Comparison of ENCODE assay signal across 8 cellular contexts in genomic region chr6:30007132-30007764, GRCh38. TPM values are rescaled to one million over a fixed set of nuclear protein-coding genes. Genes with fewer than 3 reads are reported as not detected.
A peak's percentile ranks its signal among the peaks of the same experiment; 100 is the strongest.
DNase-seq lines count a peak whose midpoint lies in the region; TF ChIP-seq lines count a peak whose summit lies in the region.

No MANE protein-coding gene starts in this region.

- no peak overlapping the region for H3K56ac ChIP-seq in mesendoderm (ENCODE audit: low read length)

- H3K27ac ChIP-seq in AG04450 (ENCODE audit: low read depth, low read length) = no peak overlapping the region
- no peak overlapping the region for H3K27ac ChIP-seq in mesendoderm (ENCODE audit: low read depth, low read length)
- H3K27ac ChIP-seq in testis = no peak overlapping the region

- no peak overlapping the region for H2BK15ac ChIP-seq in mesendoderm (replicated peaks; ENCODE audit: low read depth)

- no peak overlapping the region for H4K5ac ChIP-seq in mesendoderm (ENCODE audit: low read length)

- no peak overlapping the region for H2BK5ac ChIP-seq in mesendoderm (ENCODE audit: low read length)

- no peak for TF ChIP-seq POLR2A in testis (IDR thresholded peaks at IDR 0.05)

- no peaks in the 10 kb centered on the region for H3K79me1 ChIP-seq in mesendoderm (ENCODE audit: low read length)

- intact Hi-C loops in testis (cut with DNase I; ENCODE audit: low total_unique reads) = no loop called here

- H3K23ac ChIP-seq in mesendoderm (ENCODE audit: low read length) = no peak overlapping the region

- H3K36me3 ChIP-seq in NT2/D1 (ENCODE audit: insufficient read depth, insufficient read length, low read length) (no peaks in the 10 kb centered on the region), mesendoderm (ENCODE audit: control insufficient read depth, insufficient read depth, low read length) (no peaks in the 10 kb centered on the region), testis (ENCODE audit: low read depth, missing control alignments) (no peaks in the 10 kb centered on the region)

- H4K8ac ChIP-seq in mesendoderm (ENCODE audit: low read depth, low read length) = no peak overlapping the region

- no peaks in the 10 kb centered on the region for H3K79me2 ChIP-seq in mesendoderm (ENCODE audit: control insufficient read depth, insufficient read depth, low read length)

- no peak overlapping the region for H3K18ac ChIP-seq in mesendoderm (ENCODE audit: low read length)

- H3K4me2 ChIP-seq in mesendoderm (ENCODE audit: low read length) = peak overlapping the region; percentile 64

- no CpG with 5 or more reads among the region's 42 CpGs for WGBS in mesendoderm (ENCODE audit: extremely low coverage, insufficient coverage, low lambda C conversion rate)
- WGBS in testis, 2 donors = 11 to 38% methylated on average over 3 to 42 of the region's 42 CpGs

- H3K4me3 ChIP-seq in AG04450 (ENCODE audit: low read depth, low read length) (peak overlapping the region; percentile 43), NT2/D1 (ENCODE audit: insufficient read length, low read depth) (peak overlapping the region; percentile 51), choroid plexus epithelial cell (ENCODE audit: low read depth, low read length) (peak overlapping the region; percentile 51), mesendoderm (ENCODE audit: low read length) (no peak overlapping the region), testis (peak overlapping the region; percentile 57 to 68)

- H3K4me1 ChIP-seq in NT2/D1 (ENCODE audit: insufficient read depth, insufficient read length) = no peaks in the 10 kb centered on the region
- H3K4me1 ChIP-seq in mesendoderm (ENCODE audit: control insufficient read depth, low read depth, low read length) = no peaks in the 10 kb centered on the region
- peaks cover 11% of the 10 kb centered on the region for H3K4me1 ChIP-seq in testis

- H3K9me3 ChIP-seq in AG04450 (ENCODE audit: control insufficient read depth, insufficient read depth, low read length) (no peaks in the 10 kb centered on the region; the same call in 1 of the 2 replicates), NT2/D1 (ENCODE audit: insufficient read depth, low read length) (no peaks in the 10 kb centered on the region), testis (no peaks in the 10 kb centered on the region)

- DNase-seq in AG04450 (ENCODE audit: low read depth, low spot score) (no peak), NT2/D1 (ENCODE audit: low read depth, low spot score) (no peak), choroid plexus epithelial cell (ENCODE audit: low read depth) (no peak), mesendoderm (peak; percentile 29), testis (no peak), KG1 (lab: John Stamatoyannopoulos, UW) (no peak), C1 segment of cervical spinal cord (lab: John Stamatoyannopoulos, UW) (no peak), NCI-H128 (lab: John Stamatoyannopoulos, UW; ENCODE audit: unreplicated experiment) (no peak)

- H3K27me3 ChIP-seq in AG04450 (ENCODE audit: control insufficient read depth, insufficient read depth, low read length) = peaks cover 41% of the 10 kb centered on the region
- peaks cover 61% of the 10 kb centered on the region for H3K27me3 ChIP-seq in NT2/D1 (ENCODE audit: insufficient read depth, insufficient read length)
- peaks cover 19% of the 10 kb centered on the region for H3K27me3 ChIP-seq in mesendoderm (ENCODE audit: insufficient read depth, low read length, poor library complexity)
- H3K27me3 ChIP-seq in testis = no peaks in the 10 kb centered on the region

- H3K4ac ChIP-seq in mesendoderm (ENCODE audit: low read depth, low read length) = no peak overlapping the region

- POLR2A ChIA-PET in AG04450 (lab: Yijun Ruan, JAX) = no interaction called here

- CTCF ChIA-PET in AG04450 (lab: Charles Lee) = no interaction called here

- TF ChIP-seq CTCF in AG04450 (IDR thresholded peaks at IDR 0.05; ENCODE audit: low read depth, low read length) = no peak
- no peak for TF ChIP-seq CTCF in choroid plexus epithelial cell (conservative IDR thresholded peaks at IDR 0.05; ENCODE audit: low read depth, low read length)
- TF ChIP-seq CTCF in testis (IDR thresholded peaks at IDR 0.05) = no peak

- no peak overlapping the region for H2AK5ac ChIP-seq in mesendoderm (ENCODE audit: low read length)

- H3K9ac ChIP-seq in NT2/D1 (ENCODE audit: insufficient read length, low read depth) = peak overlapping the region; percentile 56
- H3K9ac ChIP-seq in mesendoderm (ENCODE audit: low read length) = no peak overlapping the region

- no peak overlapping the region for H2BK120ac ChIP-seq in mesendoderm (ENCODE audit: low read depth, low read length)

RNA-seq across cellular contexts. Expression of gene POLR1H, which starts 53.8 kb away (rescaled TPM):
- polyA plus RNA-seq in AG04450 (2011; rRNA removed) (25.0 and 25.1 TPM in 2 replicates), testis (ENCODE audit: insufficient read depth, low read depth, low replicate concordance) (56.8 TPM)
- 8.2 and 10.7 TPM in 2 replicates for polyA minus RNA-seq in AG04450 (2011; rRNA and poly(A)+ RNA removed)
- 69.5 TPM for polyA plus RNA-seq in mesendoderm (2013, experiment 1 of 2)
- 68.9 TPM for polyA plus RNA-seq in mesendoderm (2013, experiment 2 of 2)
- total RNA-seq in testis = 10 to 100 TPM; 29.4 to 33.7 TPM

RNA-seq across cellular contexts. Expression of gene PPP1R11, which starts 59.8 kb away (rescaled TPM):
- polyA plus RNA-seq in AG04450 (2011; rRNA removed) (49.8 and 53.5 TPM in 2 replicates), testis (ENCODE audit: insufficient read depth, low read depth, low replicate concordance) (91.8 TPM)
- 21.7 and 22.3 TPM in 2 replicates for polyA minus RNA-seq in AG04450 (2011; rRNA and poly(A)+ RNA removed)
- polyA plus RNA-seq in mesendoderm (2013, experiment 1 of 2) = 35.2 TPM
- polyA plus RNA-seq in mesendoderm (2013, experiment 2 of 2) = 33.4 TPM
- total RNA-seq in testis = 10 to 100 TPM; 40.2 to 55.0 TPM
